Comparison of ENCODE assay signal across 23 cellular contexts in the genomic region with DNA sequence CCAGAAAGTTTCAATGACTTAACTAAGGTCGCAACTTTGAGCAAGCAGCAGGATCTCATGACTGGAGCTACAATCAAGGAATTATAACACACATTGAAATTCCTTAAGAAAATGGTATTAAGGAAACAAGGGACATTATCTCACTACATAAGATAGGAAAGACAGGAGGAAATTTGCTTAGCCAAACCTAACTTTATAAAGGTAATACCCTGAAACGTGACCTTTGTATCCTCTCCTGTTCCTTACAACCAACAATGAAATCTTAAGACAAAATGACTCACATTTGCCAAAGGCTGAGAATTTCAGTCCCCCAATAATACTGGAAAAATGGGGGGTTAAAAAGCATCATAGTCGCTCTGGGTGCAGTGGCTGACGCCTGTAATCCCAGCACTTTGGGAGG.
"Had no signal": no experiment of that assay in that cellular context is flagged by ENCODE, and none has a peak within 500 bp of the region (broad histone marks: within the 10 kb centered on the region; RNA-seq: fewer than 3 reads in every experiment).

No MANE protein-coding gene starts in this region.

- H3K4me1 ChIP-seq: esophagus muscularis mucosa, gastrocnemius medialis, left ventricle myocardium inferior, thyroid gland, upper lobe of left lung, uterus had no signal

- H3K27ac ChIP-seq: dorsolateral prefrontal cortex, epithelial cell of prostate, esophagus muscularis mucosa, gastrocnemius medialis, heart right ventricle, left ventricle myocardium inferior, neural progenitor cell, ovary, suprapubic skin, thyroid gland, upper lobe of left lung, uterus had no signal

- H3K4me3 Mint-ChIP-seq: immature natural killer cell; natural killer cell treated with Interleukin-12 subunit alpha and Interleukin-12 subunit beta and Interleukin-15 and Interleukin-18, amount 100 ng/mL, for 72 hours; neural progenitor cell; stimulated activated effector memory CD8-positive, alpha-beta T cell treated with anti-CD3 and anti-CD28 coated beads, Interleukin-12 subunit alpha, Interleukin-12 subunit beta, amount 100 ng/mL, for 72 hours had no signal

- H3K27ac Mint-ChIP-seq: immature natural killer cell; natural killer cell treated with Interleukin-12 subunit alpha and Interleukin-12 subunit beta and Interleukin-15 and Interleukin-18, amount 100 ng/mL, for 72 hours; neural progenitor cell; stimulated activated effector memory CD8-positive, alpha-beta T cell treated with anti-CD3 and anti-CD28 coated beads, Interleukin-12 subunit alpha, Interleukin-12 subunit beta, amount 100 ng/mL, for 72 hours had no signal

- H3K36me3 Mint-ChIP-seq: immature natural killer cell; natural killer cell treated with Interleukin-12 subunit alpha and Interleukin-12 subunit beta and Interleukin-15 and Interleukin-18, amount 100 ng/mL, for 72 hours; neural progenitor cell; stimulated activated effector memory CD8-positive, alpha-beta T cell treated with anti-CD3 and anti-CD28 coated beads, Interleukin-12 subunit alpha, Interleukin-12 subunit beta, amount 100 ng/mL, for 72 hours had no signal

- H3K4me3 ChIP-seq: dorsolateral prefrontal cortex, esophagus muscularis mucosa, gastrocnemius medialis, heart right ventricle, left ventricle myocardium inferior, neural progenitor cell, ovary, suprapubic skin, thyroid gland, upper lobe of left lung, uterus had no signal

- ATAC-seq: gastrocnemius medialis; heart right ventricle; natural killer cell treated with Interleukin-12 subunit alpha and Interleukin-12 subunit beta and Interleukin-15 and Interleukin-18, amount 100 ng/mL, for 72 hours; right cardiac atrium; stimulated activated effector memory CD8-positive, alpha-beta T cell treated with anti-CD3 and anti-CD28 coated beads, Interleukin-12 subunit alpha, Interleukin-12 subunit beta, amount 100 ng/mL, for 72 hours; stimulated activated naive CD8-positive, alpha-beta T cell treated with anti-CD3 and anti-CD28 coated beads, Interleukin-15, Interleukin-2, amounts not matched to agents 100 U/mL and 50 U/mL, for 24 hours had no signal

- H3K27me3 ChIP-seq: neural progenitor cell, ovary, thyroid gland, upper lobe of left lung, uterus had no signal

- H3K36me3 ChIP-seq: esophagus muscularis mucosa, gastrocnemius medialis, heart right ventricle, left ventricle myocardium inferior, neural progenitor cell, ovary, suprapubic skin, thyroid gland, upper lobe of left lung, uterus had no signal

- H3K4me1 Mint-ChIP-seq: immature natural killer cell; stimulated activated effector memory CD8-positive, alpha-beta T cell treated with anti-CD3 and anti-CD28 coated beads, Interleukin-12 subunit alpha, Interleukin-12 subunit beta, amount 100 ng/mL, for 72 hours had no signal

- H3K9me3 Mint-ChIP-seq: natural killer cell treated with Interleukin-12 subunit alpha and Interleukin-12 subunit beta and Interleukin-15 and Interleukin-18, amount 100 ng/mL, for 72 hours; stimulated activated effector memory CD8-positive, alpha-beta T cell treated with anti-CD3 and anti-CD28 coated beads, Interleukin-12 subunit alpha, Interleukin-12 subunit beta, amount 100 ng/mL, for 72 hours had no signal

- H3K9me3 ChIP-seq: esophagus muscularis mucosa, gastrocnemius medialis, heart right ventricle, left ventricle myocardium inferior, ovary, suprapubic skin, thyroid gland, upper lobe of left lung, uterus had no signal

- H3K9ac ChIP-seq: neural progenitor cell had no signal

- H2AFZ ChIP-seq: neural progenitor cell had no signal

- DNase-seq: cortex of kidney; dorsolateral prefrontal cortex; effector memory CD4-positive, alpha-beta T cell; gastrocnemius medialis; heart right ventricle; immature natural killer cell; left ventricle myocardium inferior; nucleus accumbens; ovary; right cardiac atrium; small intestine; stimulated activated CD4-positive, alpha-beta T cell treated with anti-CD3 and anti-CD28 coated beads, Interleukin-4, amount 100 ng/mL, for 1 hour; stimulated activated CD8-positive, alpha-beta memory T cell treated with anti-CD3 and anti-CD28 coated beads, Interleukin-4, amount 100 ng/mL, for 48 hours; stimulated activated naive CD8-positive, alpha-beta T cell treated with anti-CD3 and anti-CD28 coated beads, Interleukin-15, Interleukin-2, amounts not matched to agents 100 U/mL and 50 U/mL, for 24 hours; thyroid gland; upper lobe of left lung; uterus had no signal
